In genomic region chr1:114716304-114717158, GRCh38 we compare ENCODE assay signal across 1 cellular context.
TF ChIP-seq lines count a peak whose summit lies in the region.

TSS of gene NRAS (minus strand) at chr1:114716771. CDS start at chr1:114716160, 611 bp downstream.

TF ChIP-seq in K562, 482 proteins besides CTCF, POLR2A, EP300 and RAD21 (continued from another document and continues in another):
- TF ChIP-seq ZNF609 (CRISPR knock-in tag; IDR thresholded peaks at IDR 0.05; ENCODE audit: borderline replicate concordance): no peak
- peak; percentile 36 to 86 (median 76) for TF ChIP-seq YY1 (IDR thresholded peaks at IDR 0.05; ENCODE audit: borderline replicate concordance in 1 of 3, control insufficient read depth in 1 of 3, extremely low read depth in 1 of 3, insufficient read depth in 3 of 3, insufficient read length in 1 of 3, insufficient replicate concordance in 2 of 3, low read depth in 1 of 3, low read length in 2 of 3)
- TF ChIP-seq BRD4 (IDR thresholded peaks at IDR 0.05): peak; percentile 83; the same call in 1 of the 2 replicates
- no peak for TF ChIP-seq HDAC3 (IDR thresholded peaks at IDR 0.05; ENCODE audit: borderline replicate concordance, partially characterized antibody)
- no peak for TF ChIP-seq EHMT2 (IDR thresholded peaks at IDR 0.05)
- TF ChIP-seq ZKSCAN3 (CRISPR knock-in tag; IDR thresholded peaks at IDR 0.05): no peak
- peak; percentile 24; the same call in 1 of the 2 replicates for TF ChIP-seq ZNF384 (IDR thresholded peaks at IDR 0.05; ENCODE audit: low read depth, low read length)
- TF ChIP-seq ZNF174 (CRISPR knock-in tag; IDR thresholded peaks at IDR 0.05): no peak
- TF ChIP-seq PML (IDR thresholded peaks at IDR 0.05; ENCODE audit: low read length): peak; percentile 84
- TF ChIP-seq CAMTA2 (CRISPR knock-in tag; conservative IDR thresholded peaks at IDR 0.05): no peak
- no peak; the same call in 1 of the 2 replicates for TF ChIP-seq ZNF79 (CRISPR knock-in tag; IDR thresholded peaks at IDR 0.05; ENCODE audit: low read depth)
- no peak for TF ChIP-seq NR2F6 (CRISPR knock-in tag; IDR thresholded peaks at IDR 0.05)
- TF ChIP-seq ZNF561 (CRISPR knock-in tag; conservative IDR thresholded peaks at IDR 0.05): no peak
- TF ChIP-seq XRCC4 (IDR thresholded peaks at IDR 0.05; ENCODE audit: extremely low read depth, insufficient read depth, insufficient read length): no peak
- peak in 1 of 2 experiments; percentile 37; a peak in 1 of 4 replicates for TF ChIP-seq SIX5 (IDR thresholded peaks at IDR 0.05; ENCODE audit: borderline replicate concordance in 1 of 2, insufficient read depth in 1 of 2, low read depth in 1 of 2, low read length in 2 of 2)
- TF ChIP-seq SRF (CRISPR knock-in tag; IDR thresholded peaks at IDR 0.05): peak in 1 of 2 experiments; percentile 42; a peak in 2 of 4 replicates
- no peak for TF ChIP-seq BRF1 (IDR thresholded peaks at IDR 0.05; ENCODE audit: borderline replicate concordance, extremely low read depth, insufficient read length)
- TF ChIP-seq, protein P1, sequence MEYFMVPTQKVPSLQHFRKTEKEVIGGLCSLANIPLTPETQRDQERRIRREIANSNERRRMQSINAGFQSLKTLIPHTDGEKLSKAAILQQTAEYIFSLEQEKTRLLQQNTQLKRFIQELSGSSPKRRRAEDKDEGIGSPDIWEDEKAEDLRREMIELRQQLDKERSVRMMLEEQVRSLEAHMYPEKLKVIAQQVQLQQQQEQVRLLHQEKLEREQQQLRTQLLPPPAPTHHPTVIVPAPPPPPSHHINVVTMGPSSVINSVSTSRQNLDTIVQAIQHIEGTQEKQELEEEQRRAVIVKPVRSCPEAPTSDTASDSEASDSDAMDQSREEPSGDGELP (CRISPR knock-in tag; IDR thresholded peaks at IDR 0.05; ENCODE audit: borderline replicate concordance): peak; percentile 85
- peak; percentile 72; the same call in 1 of the 2 replicates for TF ChIP-seq NFRKB (IDR thresholded peaks at IDR 0.05; ENCODE audit: low read depth)
- TF ChIP-seq, protein P2, sequence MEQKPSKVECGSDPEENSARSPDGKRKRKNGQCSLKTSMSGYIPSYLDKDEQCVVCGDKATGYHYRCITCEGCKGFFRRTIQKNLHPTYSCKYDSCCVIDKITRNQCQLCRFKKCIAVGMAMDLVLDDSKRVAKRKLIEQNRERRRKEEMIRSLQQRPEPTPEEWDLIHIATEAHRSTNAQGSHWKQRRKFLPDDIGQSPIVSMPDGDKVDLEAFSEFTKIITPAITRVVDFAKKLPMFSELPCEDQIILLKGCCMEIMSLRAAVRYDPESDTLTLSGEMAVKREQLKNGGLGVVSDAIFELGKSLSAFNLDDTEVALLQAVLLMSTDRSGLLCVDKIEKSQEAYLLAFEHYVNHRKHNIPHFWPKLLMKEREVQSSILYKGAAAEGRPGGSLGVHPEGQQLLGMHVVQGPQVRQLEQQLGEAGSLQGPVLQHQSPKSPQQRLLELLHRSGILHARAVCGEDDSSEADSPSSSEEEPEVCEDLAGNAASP (IDR thresholded peaks at IDR 0.05): no peak
- peak; percentile 11; the same call in 1 of the 2 replicates for TF ChIP-seq TCF7L2 (IDR thresholded peaks at IDR 0.05; ENCODE audit: low read depth, low read length)
- peak; percentile 94 for TF ChIP-seq ZBTB7A (IDR thresholded peaks at IDR 0.05; ENCODE audit: borderline replicate concordance, control insufficient read depth, low read depth, low read length)
- TF ChIP-seq MECOM (CRISPR knock-in tag; IDR thresholded peaks at IDR 0.05): no peak
- TF ChIP-seq EZH2 (IDR thresholded peaks at IDR 0.05; ENCODE audit: borderline replicate concordance, low read depth, low read length): no peak
- peak in 1 of 2 experiments; percentile 66; a peak in 1 of 4 replicates for TF ChIP-seq ARNT (IDR thresholded peaks at IDR 0.05)
- peak; percentile 67; the same call in 1 of the 2 replicates for TF ChIP-seq SMAD4 (CRISPR knock-in tag; conservative IDR thresholded peaks at IDR 0.05)
- TF ChIP-seq FOSL1 (tag; conservative IDR thresholded peaks at IDR 0.05): peak; percentile 51
- peak; percentile 98 for TF ChIP-seq ELF2 (CRISPR knock-in tag; IDR thresholded peaks at IDR 0.05)
- no peak for TF ChIP-seq CGGBP1 (CRISPR knock-in tag; IDR thresholded peaks at IDR 0.05)
- peak; percentile 97 for TF ChIP-seq ZBTB40 (IDR thresholded peaks at IDR 0.05)
- peak; percentile 95 for TF ChIP-seq ZBTB40 (CRISPR knock-in tag; IDR thresholded peaks at IDR 0.05)
- TF ChIP-seq E4F1 (CRISPR knock-in tag; IDR thresholded peaks at IDR 0.05; ENCODE audit: borderline replicate concordance): no peak
- TF ChIP-seq NCOA1 (IDR thresholded peaks at IDR 0.05; ENCODE audit: low read depth): peak; percentile 50; the same call in 1 of the 2 replicates
- peak; percentile 87 for TF ChIP-seq RBFOX2 (IDR thresholded peaks at IDR 0.05; ENCODE audit: low read depth, low read length)
- TF ChIP-seq, protein P3, sequence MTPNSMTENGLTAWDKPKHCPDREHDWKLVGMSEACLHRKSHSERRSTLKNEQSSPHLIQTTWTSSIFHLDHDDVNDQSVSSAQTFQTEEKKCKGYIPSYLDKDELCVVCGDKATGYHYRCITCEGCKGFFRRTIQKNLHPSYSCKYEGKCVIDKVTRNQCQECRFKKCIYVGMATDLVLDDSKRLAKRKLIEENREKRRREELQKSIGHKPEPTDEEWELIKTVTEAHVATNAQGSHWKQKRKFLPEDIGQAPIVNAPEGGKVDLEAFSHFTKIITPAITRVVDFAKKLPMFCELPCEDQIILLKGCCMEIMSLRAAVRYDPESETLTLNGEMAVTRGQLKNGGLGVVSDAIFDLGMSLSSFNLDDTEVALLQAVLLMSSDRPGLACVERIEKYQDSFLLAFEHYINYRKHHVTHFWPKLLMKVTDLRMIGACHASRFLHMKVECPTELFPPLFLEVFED (CRISPR knock-in tag; conservative IDR thresholded peaks at IDR 0.05): peak; percentile 60; the same call in 1 of the 2 replicates
- TF ChIP-seq NR2C1 (IDR thresholded peaks at IDR 0.05): 0 out of 2 replicates have a peak, but pooled peaks have one; percentile 10
- TF ChIP-seq NR2C1 (tag; IDR thresholded peaks at IDR 0.05): no peak
- TF ChIP-seq RFX7 (CRISPR knock-in tag; IDR thresholded peaks at IDR 0.05): peak; percentile 23; the same call in 1 of the 2 replicates
- TF ChIP-seq ZNF507 (tag; conservative IDR thresholded peaks at IDR 0.05): no peak
- TF ChIP-seq ZNF583 (CRISPR knock-in tag; IDR thresholded peaks at IDR 0.05): no peak
- no peak for TF ChIP-seq ZNF324 (CRISPR knock-in tag; IDR thresholded peaks at IDR 0.05)
- TF ChIP-seq L3MBTL2 (IDR thresholded peaks at IDR 0.05): peak; percentile 76
